Comparison of ENCODE assay signal across 10 cellular contexts in the genomic region with DNA sequence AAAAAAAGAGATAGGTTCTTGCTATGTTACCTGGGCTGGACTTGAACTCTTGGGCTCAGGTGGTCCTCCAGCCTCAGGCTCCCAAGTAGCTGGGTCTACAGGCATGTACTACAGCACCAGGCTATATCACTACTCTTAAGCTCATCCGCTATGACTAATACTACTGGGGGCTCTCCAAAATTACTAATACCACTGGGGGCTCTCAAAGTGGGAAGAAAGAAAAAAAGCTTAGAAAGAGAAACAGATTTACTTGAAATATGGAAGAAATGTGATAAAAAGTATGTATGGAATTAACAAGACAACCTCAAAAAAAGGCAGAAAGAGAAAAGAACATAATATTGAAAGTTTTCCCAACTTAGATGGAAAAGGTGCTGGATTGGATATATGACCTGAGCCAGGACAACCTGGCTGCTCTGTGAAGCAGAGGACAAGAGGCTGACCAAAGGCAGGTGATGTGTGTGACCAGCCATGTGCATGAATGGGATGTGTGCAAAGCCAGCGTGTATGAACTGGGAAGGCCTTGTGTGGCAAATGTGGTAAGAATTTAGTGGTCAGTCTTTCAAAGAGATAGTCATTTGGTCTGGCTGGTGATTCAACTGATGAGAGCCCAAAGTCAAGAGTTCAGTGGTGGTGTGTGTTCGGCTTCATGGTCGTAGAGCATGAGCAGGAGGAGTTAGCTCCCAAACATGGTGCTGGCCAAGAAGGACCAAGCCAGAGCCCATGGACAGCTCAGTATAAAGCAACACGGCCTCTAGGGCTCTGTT.
DNase-seq lines count a peak whose midpoint lies in the region; ATAC-seq and TF ChIP-seq lines count a peak whose summit lies in the region.
"Had no signal": no experiment of that assay in that cellular context is flagged by ENCODE, and none has a peak within 500 bp of the region (broad histone marks: within the 10 kb centered on the region; RNA-seq: fewer than 3 reads in every experiment).

No MANE protein-coding gene starts in this region.

- H3K27ac ChIP-seq in tibial nerve: peak overlapping the region in 2 of 4 donors; percentile 20 to 58

- ATAC-seq in HG03342 (IDR thresholded peaks at IDR 0.05; ENCODE audit: unreplicated experiment): peak; percentile 47
- ATAC-seq: activated CD4-positive, CD25-positive, alpha-beta regulatory T cell treated with anti-CD3 and anti-CD28 coated beads, Interleukin-2, amount 50 U/mL, for 24 hours had no signal

- H3K4me1 ChIP-seq in tibial nerve: peaks cover 0 to 69% (median 22%) of the 10 kb centered on the region in 4 donors

- no peak for TF ChIP-seq POLR2A in tibial nerve (IDR thresholded peaks at IDR 0.05)

- H3K27me3 ChIP-seq in tibial nerve: no peaks in the 10 kb centered on the region

- H3K4me3 ChIP-seq in astrocyte of the spinal cord (ENCODE audit: low read depth, low read length) (no peak overlapping the region), tibial nerve (no peak overlapping the region)

- DNase-seq in stimulated activated CD4-positive, alpha-beta T cell treated with anti-CD3 and anti-CD28 coated beads, Interleukin-15, amount 100 ng/mL, for 24 hours: peak; percentile 28
- no peak for DNase-seq in stimulated activated CD4-positive, alpha-beta T cell treated with anti-CD3 and anti-CD28 coated beads, Interleukin-1b, Interleukin-23, amount 100 ng/mL, for 48 hours
- peak; percentile 72 for DNase-seq in astrocyte of the spinal cord (ENCODE audit: low read depth, low spot score)
- DNase-seq in stromal cell of bone marrow (ENCODE audit: low read depth): peak; percentile 82
- DNase-seq in amniotic stem cell (lab: John Stamatoyannopoulos, UW): no peak
- no peak for DNase-seq in C1 segment of cervical spinal cord (lab: John Stamatoyannopoulos, UW)
- no peak for DNase-seq in tibial nerve (ENCODE audit: low spot score in 2 of 2)
- DNase-seq: NCI-H1436 had no signal

- TF ChIP-seq CTCF in astrocyte of the spinal cord (IDR thresholded peaks at IDR 0.05; ENCODE audit: low read depth, low read length): no peak
- TF ChIP-seq CTCF in tibial nerve (IDR thresholded peaks at IDR 0.05): no peak

- 82 to 90% methylated on average over 5 of the region's 5 CpGs for WGBS in tibial nerve, 2 donors

- in situ Hi-C loops in astrocyte of the spinal cord (cut with HindIII; ENCODE audit: low sequenced_read_pairs): no loop called here

- H3K9me3 ChIP-seq in tibial nerve: no peaks in the 10 kb centered on the region

- no peak for TF ChIP-seq EP300 in tibial nerve (IDR thresholded peaks at IDR 0.05)

- peaks cover 0 to 22% (median 6%) of the 10 kb centered on the region in 3 donors for H3K36me3 ChIP-seq in tibial nerve

Comparison
In these comparisons a context has a peak if more than half of its experiments do, and no peak if none do; other contexts are left out.
1. DNase-seq: peak in stimulated activated CD4-positive, alpha-beta T cell treated with anti-CD3 and anti-CD28 coated beads, Interleukin-15, amount 100 ng/mL, for 24 hours (single experiment), astrocyte of the spinal cord (single experiment) and stromal cell of bone marrow (single experiment); none in stimulated activated CD4-positive, alpha-beta T cell treated with anti-CD3 and anti-CD28 coated beads, Interleukin-1b, Interleukin-23, amount 100 ng/mL, for 48 hours (single experiment), amniotic stem cell (single experiment), C1 segment of cervical spinal cord (0 of 14) and tibial nerve (0 of 2).